Comparison of ENCODE assay signal across 8 cellular contexts in genomic region chr2:126656311-126657145, GRCh38. TPM values are rescaled to one million over a fixed set of nuclear protein-coding genes. Genes with fewer than 3 reads are reported as not detected.
A peak's percentile ranks its signal among the peaks of the same experiment; 100 is the strongest.
DNase-seq lines count a peak whose midpoint lies in the region; ATAC-seq and TF ChIP-seq lines count a peak whose summit lies in the region.

No MANE protein-coding gene starts in this region.

- H3K4me3 Mint-ChIP-seq in activated CD4-positive, alpha-beta T cell treated with anti-CD3 and anti-CD28 coated beads, Interleukin-2, amount 10 ng/mL, durations not matched to agents 7 days and 5 days: peak overlapping the region; percentile 94
- peak overlapping the region; percentile 94 to 98 for H3K4me3 Mint-ChIP-seq in effector memory CD8-positive, alpha-beta T cell

- peaks cover 40% of the 10 kb centered on the region for H3K36me3 Mint-ChIP-seq in activated CD4-positive, alpha-beta T cell treated with anti-CD3 and anti-CD28 coated beads, Interleukin-2, amount 10 ng/mL, durations not matched to agents 7 days and 5 days (ENCODE audit: low read depth)
- H3K36me3 Mint-ChIP-seq in effector memory CD8-positive, alpha-beta T cell (ENCODE audit: insufficient read depth): peaks cover 43% of the 10 kb centered on the region

- H3K27me3 Mint-ChIP-seq in activated CD4-positive, alpha-beta T cell treated with anti-CD3 and anti-CD28 coated beads, Interleukin-2, amount 10 ng/mL, durations not matched to agents 7 days and 5 days: no peaks in the 10 kb centered on the region
- no peaks in the 10 kb centered on the region for H3K27me3 Mint-ChIP-seq in effector memory CD8-positive, alpha-beta T cell

- H3K79me2 ChIP-seq in ACC112 (ENCODE audit: control insufficient read depth, insufficient read depth, low read length, unreplicated experiment): peaks cover 16% of the 10 kb centered on the region

- H3K9me3 Mint-ChIP-seq in activated CD4-positive, alpha-beta T cell treated with anti-CD3 and anti-CD28 coated beads, Interleukin-2, amount 10 ng/mL, durations not matched to agents 7 days and 5 days: peaks cover 2% of the 10 kb centered on the region
- H3K9me3 Mint-ChIP-seq in effector memory CD8-positive, alpha-beta T cell: no peaks in the 10 kb centered on the region

- intact Hi-C loops in mucosa of descending colon (cut with DNase I, micrococcal nuclease): no loop called here

- no peaks in the 10 kb centered on the region for H3K36me3 ChIP-seq in ACC112 (ENCODE audit: insufficient read depth, low read length)
- H3K36me3 ChIP-seq in mucosa of descending colon (ENCODE audit: low read depth): no peaks in the 10 kb centered on the region
- no peaks in the 10 kb centered on the region for H3K36me3 ChIP-seq in thymus (ENCODE audit: control insufficient read depth, insufficient read depth)

- peak overlapping the region; percentile 57 for H2AFZ ChIP-seq in ACC112 (ENCODE audit: low read length, unreplicated experiment)

- H3K27ac Mint-ChIP-seq in activated CD4-positive, alpha-beta T cell treated with anti-CD3 and anti-CD28 coated beads, Interleukin-2, amount 10 ng/mL, durations not matched to agents 7 days and 5 days: peak overlapping the region; percentile 99
- peak overlapping the region; percentile 95 to 97 for H3K27ac Mint-ChIP-seq in effector memory CD8-positive, alpha-beta T cell

- peak overlapping the region; percentile 98 for H3K27ac ChIP-seq in ACC112 (ENCODE audit: low read depth, low read length)
- peak overlapping the region; percentile 91 for H3K27ac ChIP-seq in thymus (ENCODE audit: low read depth)

- under 1% methylated on average over 51 of the region's 51 CpGs for WGBS in thymus

- H3K4me3 ChIP-seq in ACC112 (ENCODE audit: low read depth, low read length): peak overlapping the region; percentile 96
- peak overlapping the region; percentile 30 for H3K4me3 ChIP-seq in mucosa of descending colon
- peak overlapping the region; percentile 56 for H3K4me3 ChIP-seq in thymus (ENCODE audit: low read length)

- peaks cover 46% of the 10 kb centered on the region for H3K4me1 Mint-ChIP-seq in activated CD4-positive, alpha-beta T cell treated with anti-CD3 and anti-CD28 coated beads, Interleukin-2, amount 10 ng/mL, durations not matched to agents 7 days and 5 days
- peaks cover 50 to 54% of the 10 kb centered on the region in 2 donors for H3K4me1 Mint-ChIP-seq in effector memory CD8-positive, alpha-beta T cell (ENCODE audit: low read depth in 2 of 2)

- POLR2A ChIA-PET in activated CD4-positive, alpha-beta T cell treated with anti-CD3 and anti-CD28 coated beads, Interleukin-2, amount 10 ng/mL, durations not matched to agents 7 days and 5 days (lab: Charles Lee): no interaction called here

- no peaks in the 10 kb centered on the region for H3K27me3 ChIP-seq in ACC112 (ENCODE audit: insufficient read depth, low read length)
- no peaks in the 10 kb centered on the region for H3K27me3 ChIP-seq in thymus (ENCODE audit: control insufficient read depth, insufficient read depth)

- CTCF ChIA-PET in activated CD4-positive, alpha-beta T cell treated with anti-CD3 and anti-CD28 coated beads, Interleukin-2, amount 10 ng/mL, durations not matched to agents 7 days and 5 days (lab: Charles Lee): interaction anchor here (1.3 kb wide), 1 partner anchor 106 kb away, joined by 3 read pairs; no protein-coding TSS in a partner anchor

- H3K9me3 ChIP-seq in mucosa of descending colon (no peaks in the 10 kb centered on the region), thymus (ENCODE audit: control insufficient read depth) (no peaks in the 10 kb centered on the region)

- DNase-seq in activated CD4-positive, alpha-beta T cell treated with anti-CD3 and anti-CD28 coated beads, Interleukin-2, amount 10 ng/mL, durations not matched to agents 7 days and 5 days: peak; percentile 60
- DNase-seq in effector memory CD8-positive, alpha-beta T cell: peak; percentile 20 to 33 (median 31)
- peak; percentile 34 to 65 (median 44) for DNase-seq in mucosa of descending colon
- DNase-seq in RPMI8226: no peak

- ATAC-seq in GM19328 (IDR thresholded peaks at IDR 0.05; ENCODE audit: unreplicated experiment): peak; percentile 28
- peak; percentile 33 for ATAC-seq in HG03354 (IDR thresholded peaks at IDR 0.05; ENCODE audit: poor library complexity, severe bottlenecking, unreplicated experiment)
- ATAC-seq in effector memory CD8-positive, alpha-beta T cell (replicated peaks): peak; percentile 18
- ATAC-seq in mucosa of descending colon: peak; percentile 37

- H3K4me1 ChIP-seq in ACC112 (ENCODE audit: control insufficient read depth, insufficient read depth, low read length, unreplicated experiment): peaks cover 23% of the 10 kb centered on the region
- peaks cover 14% of the 10 kb centered on the region for H3K4me1 ChIP-seq in mucosa of descending colon (ENCODE audit: low read depth)
- peaks cover 23% of the 10 kb centered on the region for H3K4me1 ChIP-seq in thymus (ENCODE audit: control insufficient read depth, insufficient read depth, low read length)

- no peak for TF ChIP-seq CTCF in mucosa of descending colon (IDR thresholded peaks at IDR 0.05)

RNA-seq across cellular contexts. Expression of gene GYPC, which starts 0.6 kb away (rescaled TPM):
- total RNA-seq in activated CD4-positive, alpha-beta T cell treated with anti-CD3 and anti-CD28 coated beads, Interleukin-2, amount 10 ng/mL, durations not matched to agents 7 days and 5 days: 100 to 1,000 TPM; 149 to 161 TPM
- total RNA-seq in mucosa of descending colon: 10 to 100 TPM in 2 of 3 donors, 1 to 10 TPM in 1; 6.3 to 67.8 (median 14.3) TPM
- 136 TPM for polyA plus RNA-seq in thymus

Comparison
In these comparisons a context has a peak if more than half of its experiments do, and no peak if none do; other contexts are left out.
1. H3K4me3 ChIP-seq: peak in every context shown above with its lines; median percentile 96 in ACC112; 56 in thymus; 30 in mucosa of descending colon.